Comparison of ENCODE assay signal across 1 cellular context in the genomic region with DNA sequence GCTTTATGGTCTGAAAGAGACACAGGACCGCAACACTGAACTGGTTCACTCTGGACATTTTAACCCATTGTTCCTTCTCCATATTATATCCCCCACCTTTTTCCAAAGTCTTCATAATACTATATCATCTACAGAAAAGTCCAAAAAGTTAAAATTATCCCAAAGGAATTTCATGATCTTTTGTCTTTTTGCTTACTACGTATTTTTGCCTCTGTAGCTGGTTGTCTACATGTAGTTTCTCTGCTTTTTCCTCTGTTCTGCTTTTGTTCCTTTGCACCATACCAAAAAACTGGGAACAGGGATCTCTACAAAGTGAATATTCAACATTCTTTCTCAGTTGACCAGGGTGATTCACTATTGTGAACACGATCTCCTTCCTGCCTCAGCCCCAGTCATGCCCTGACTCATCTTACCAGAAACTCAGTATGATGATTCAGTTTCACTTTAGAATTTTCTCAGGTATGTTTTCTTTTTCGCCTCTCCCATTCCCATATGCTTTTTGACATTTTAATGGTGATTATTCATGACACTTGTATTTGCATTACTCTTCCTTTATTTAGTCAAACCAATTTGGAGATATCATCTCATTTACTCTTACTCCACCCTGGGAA.
A peak's percentile ranks its signal among the peaks of the same experiment; 100 is the strongest.
TF ChIP-seq lines count a peak whose summit lies in the region.

No MANE protein-coding gene starts in this region.

TF ChIP-seq in SK-N-SH, 30 proteins besides CTCF, POLR2A, EP300 and RAD21 (continued from another document):
- TF ChIP-seq, protein P1, sequence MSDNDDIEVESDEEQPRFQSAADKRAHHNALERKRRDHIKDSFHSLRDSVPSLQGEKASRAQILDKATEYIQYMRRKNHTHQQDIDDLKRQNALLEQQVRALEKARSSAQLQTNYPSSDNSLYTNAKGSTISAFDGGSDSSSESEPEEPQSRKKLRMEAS (IDR thresholded peaks at IDR 0.05; ENCODE audit: low read depth), result peak; percentile 47; the same call in 1 of the 2 replicates
- TF ChIP-seq NFIC (IDR thresholded peaks at IDR 0.05; ENCODE audit: borderline replicate concordance) (no peak), RXRA (IDR thresholded peaks at IDR 0.05; ENCODE audit: borderline replicate concordance, low read depth) (peak; percentile 49; the same call in 1 of the 2 replicates), TEAD4 (IDR thresholded peaks at IDR 0.05; ENCODE audit: borderline replicate concordance, insufficient read depth) (no peak), JUND (IDR thresholded peaks at IDR 0.05) (peak; percentile 93), EZH2phosphoT487 (IDR thresholded peaks at IDR 0.05; ENCODE audit: borderline replicate concordance, low read depth) (no peak), TAF1 (IDR thresholded peaks at IDR 0.05; ENCODE audit: borderline replicate concordance, low read depth, low read length) (no peak; the same call in 1 of the 2 replicates), RFX5 (IDR thresholded peaks at IDR 0.05; ENCODE audit: low read length) (no peak), NRF1 (IDR thresholded peaks at IDR 0.05; ENCODE audit: low read depth, low read length) (no peak), TCF12 (IDR thresholded peaks at IDR 0.05) (peak; percentile 77), RCOR1 (IDR thresholded peaks at IDR 0.05; ENCODE audit: low read length) (no peak), YY1 (IDR thresholded peaks at IDR 0.05; ENCODE audit: low read depth) (0 out of 2 replicates have a peak, but pooled peaks have one; percentile 17), SIN3A (IDR thresholded peaks at IDR 0.05; ENCODE audit: borderline replicate concordance, low read depth, low read length) (no peak), GABPA (IDR thresholded peaks at IDR 0.05; ENCODE audit: low read depth) (peak; percentile 32; the same call in 1 of the 2 replicates), POLR2AphosphoS5 (IDR thresholded peaks at IDR 0.05; ENCODE audit: low read depth, low read length) (peak; percentile 68; the same call in 1 of the 2 replicates), FOXJ3 (CRISPR knock-in tag; IDR thresholded peaks at IDR 0.05) (no peak), MEF2A (IDR thresholded peaks at IDR 0.05; ENCODE audit: borderline replicate concordance, low read depth) (no peak)
- TF ChIP-seq, protein P2, sequence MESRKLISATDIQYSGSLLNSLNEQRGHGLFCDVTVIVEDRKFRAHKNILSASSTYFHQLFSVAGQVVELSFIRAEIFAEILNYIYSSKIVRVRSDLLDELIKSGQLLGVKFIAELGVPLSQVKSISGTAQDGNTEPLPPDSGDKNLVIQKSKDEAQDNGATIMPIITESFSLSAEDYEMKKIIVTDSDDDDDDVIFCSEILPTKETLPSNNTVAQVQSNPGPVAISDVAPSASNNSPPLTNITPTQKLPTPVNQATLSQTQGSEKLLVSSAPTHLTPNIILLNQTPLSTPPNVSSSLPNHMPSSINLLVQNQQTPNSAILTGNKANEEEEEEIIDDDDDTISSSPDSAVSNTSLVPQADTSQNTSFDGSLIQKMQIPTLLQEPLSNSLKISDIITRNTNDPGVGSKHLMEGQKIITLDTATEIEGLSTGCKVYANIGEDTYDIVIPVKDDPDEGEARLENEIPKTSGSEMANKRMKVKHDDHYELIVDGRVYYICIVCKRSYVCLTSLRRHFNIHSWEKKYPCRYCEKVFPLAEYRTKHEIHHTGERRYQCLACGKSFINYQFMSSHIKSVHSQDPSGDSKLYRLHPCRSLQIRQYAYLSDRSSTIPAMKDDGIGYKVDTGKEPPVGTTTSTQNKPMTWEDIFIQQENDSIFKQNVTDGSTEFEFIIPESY (IDR thresholded peaks at IDR 0.05; ENCODE audit: borderline replicate concordance, low read depth), result no peak
- TF ChIP-seq, protein P3, sequence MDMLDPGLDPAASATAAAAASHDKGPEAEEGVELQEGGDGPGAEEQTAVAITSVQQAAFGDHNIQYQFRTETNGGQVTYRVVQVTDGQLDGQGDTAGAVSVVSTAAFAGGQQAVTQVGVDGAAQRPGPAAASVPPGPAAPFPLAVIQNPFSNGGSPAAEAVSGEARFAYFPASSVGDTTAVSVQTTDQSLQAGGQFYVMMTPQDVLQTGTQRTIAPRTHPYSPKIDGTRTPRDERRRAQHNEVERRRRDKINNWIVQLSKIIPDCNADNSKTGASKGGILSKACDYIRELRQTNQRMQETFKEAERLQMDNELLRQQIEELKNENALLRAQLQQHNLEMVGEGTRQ (IDR thresholded peaks at IDR 0.05; ENCODE audit: borderline replicate concordance, low read depth, low read length), result no peak
- TF ChIP-seq, protein P4, sequence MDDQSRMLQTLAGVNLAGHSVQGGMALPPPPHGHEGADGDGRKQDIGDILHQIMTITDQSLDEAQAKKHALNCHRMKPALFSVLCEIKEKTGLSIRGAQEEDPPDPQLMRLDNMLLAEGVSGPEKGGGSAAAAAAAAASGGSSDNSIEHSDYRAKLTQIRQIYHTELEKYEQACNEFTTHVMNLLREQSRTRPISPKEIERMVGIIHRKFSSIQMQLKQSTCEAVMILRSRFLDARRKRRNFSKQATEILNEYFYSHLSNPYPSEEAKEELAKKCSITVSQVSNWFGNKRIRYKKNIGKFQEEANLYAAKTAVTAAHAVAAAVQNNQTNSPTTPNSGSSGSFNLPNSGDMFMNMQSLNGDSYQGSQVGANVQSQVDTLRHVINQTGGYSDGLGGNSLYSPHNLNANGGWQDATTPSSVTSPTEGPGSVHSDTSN (IDR thresholded peaks at IDR 0.05), result peak; percentile 79
- TF ChIP-seq, protein P5, sequence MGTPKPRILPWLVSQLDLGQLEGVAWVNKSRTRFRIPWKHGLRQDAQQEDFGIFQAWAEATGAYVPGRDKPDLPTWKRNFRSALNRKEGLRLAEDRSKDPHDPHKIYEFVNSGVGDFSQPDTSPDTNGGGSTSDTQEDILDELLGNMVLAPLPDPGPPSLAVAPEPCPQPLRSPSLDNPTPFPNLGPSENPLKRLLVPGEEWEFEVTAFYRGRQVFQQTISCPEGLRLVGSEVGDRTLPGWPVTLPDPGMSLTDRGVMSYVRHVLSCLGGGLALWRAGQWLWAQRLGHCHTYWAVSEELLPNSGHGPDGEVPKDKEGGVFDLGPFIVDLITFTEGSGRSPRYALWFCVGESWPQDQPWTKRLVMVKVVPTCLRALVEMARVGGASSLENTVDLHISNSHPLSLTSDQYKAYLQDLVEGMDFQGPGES (IDR thresholded peaks at IDR 0.05; ENCODE audit: low read depth, low read length), result no peak
